Comparison of ENCODE assay signal across 32 cellular contexts in the genomic region with DNA sequence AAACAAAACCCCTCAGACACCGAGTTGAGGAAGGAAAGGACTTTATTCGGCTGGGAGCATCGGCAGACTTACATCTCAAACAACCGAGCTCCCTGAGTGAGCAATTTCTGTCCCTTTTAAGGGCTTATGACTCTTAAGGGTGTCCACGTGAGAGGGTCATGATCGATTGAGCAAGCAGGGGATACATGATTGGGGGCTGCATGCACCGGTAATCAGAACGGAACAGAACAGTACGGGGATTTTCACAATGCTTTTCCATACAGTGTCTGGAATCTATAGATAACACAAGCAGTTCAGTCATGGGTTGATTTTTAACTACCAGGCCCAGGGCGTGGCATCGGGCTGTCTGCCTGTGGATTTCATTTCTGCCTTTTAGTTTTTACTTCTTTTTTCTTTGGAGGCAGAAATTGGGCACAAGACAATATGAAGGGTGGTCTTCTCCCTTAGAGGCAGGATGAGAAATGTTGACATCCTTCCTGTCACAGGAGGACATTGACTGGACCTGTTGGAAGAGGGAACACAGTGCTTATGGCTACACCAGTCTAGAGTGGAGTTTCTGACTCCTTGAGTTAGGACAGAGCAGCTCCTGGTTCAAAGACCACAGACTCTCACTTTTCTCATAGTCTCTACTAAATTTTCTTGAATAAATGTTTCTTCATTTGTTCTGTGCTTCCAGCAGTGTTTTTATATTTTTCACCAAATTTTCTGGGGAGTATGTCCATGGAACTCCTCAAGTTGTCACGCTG. TPM values are rescaled to one million over a fixed set of nuclear protein-coding genes. Genes with fewer than 3 reads are reported as not detected.
DNase-seq lines count a peak whose midpoint lies in the region; ATAC-seq, FAIRE-seq and TF ChIP-seq lines count a peak whose summit lies in the region.
"Had no signal": no experiment of that assay in that cellular context is flagged by ENCODE, and none has a peak within 500 bp of the region (broad histone marks: within the 10 kb centered on the region; RNA-seq: fewer than 3 reads in every experiment).

No MANE protein-coding gene starts in this region.

- no peaks in the 10 kb centered on the region for H4K20me1 ChIP-seq in GM12878 (ENCODE audit: control insufficient read depth, insufficient read depth)

- intact Hi-C loops in Caco-2 (cut with micrococcal nuclease; ENCODE audit: unreplicated experiment) = no loop called here
- intact Hi-C loops in GM12878 (cut with micrococcal nuclease; ENCODE audit: unreplicated experiment) = no loop called here
- intact Hi-C loops in mucosa of descending colon (cut with DNase I, micrococcal nuclease) = no loop called here

- no TSS peak for BruUV-seq in Caco-2 (replicated peaks; lab: Mats Ljungman, UMichigan)
- BruUV-seq in GM12878 (replicated peaks; lab: Mats Ljungman, UMichigan) = no TSS peak

- no peak overlapping the region for H3K4me3 ChIP-seq in Caco-2 (ENCODE audit: low read depth, low read length)
- no peak overlapping the region for H3K4me3 ChIP-seq in GM12878
- H3K4me3 ChIP-seq in mucosa of descending colon = no peak overlapping the region
- H3K4me3 ChIP-seq: coronary artery, GM23248, MG63, uterus had no signal

- H3K27ac ChIP-seq in GM12878 (ENCODE audit: control insufficient read depth, insufficient read depth) = peak overlapping the region; percentile 0; the same call in 1 of the 2 replicates
- H3K27ac ChIP-seq: coronary artery, GM23248, parathyroid adenoma, uterus had no signal

- no peak for TF ChIP-seq RAD21 in GM12878 (IDR thresholded peaks at IDR 0.05; ENCODE audit: insufficient read depth, low read depth, low read length)

- no peak for TF ChIP-seq EP300 in GM12878 (IDR thresholded peaks at IDR 0.05; ENCODE audit: borderline replicate concordance in 1 of 2, control insufficient read depth in 1 of 2, low read depth in 2 of 2, low read length in 2 of 2)

- WGBS in GM12878 (ENCODE audit: insufficient coverage, insufficient replicate concordance, low lambda C conversion rate, missing lambda C conversion rate) = 83% methylated on average over 12 of the region's 12 CpGs

- SMC1A ChIA-PET in GM12878 (lab: Charles Lee; ENCODE audit: uncharacterized antibody, unreplicated experiment) = interaction anchor here (0.9 to 4.3 kb wide), 8 partner anchors 7 to 35 kb away, joined by 3 to 60 read pairs (median 5); no protein-coding TSS in a partner anchor

- RAD21 ChIA-PET in GM12878 (lab: Charles Lee; ENCODE audit: unreplicated experiment) = interaction anchor here (1.0 to 3.0 kb wide), 7 partner anchors 8 to 36 kb away, joined by 3 to 15 read pairs (median 5); no protein-coding TSS in a partner anchor

- DNase-seq in Caco-2 (no peak), GM12878 (ENCODE audit: low read depth, low spot score) (no peak), mucosa of descending colon (peak in 2 of 3 donors; percentile 40 to 67), RPMI8226 (no peak), GM10248 (ENCODE audit: extremely low spot score) (no peak), NCI-H2196 (lab: John Stamatoyannopoulos, UW; ENCODE audit: unreplicated experiment) (no peak)
- no peak for DNase-seq in activated CD8-positive, alpha-beta memory T cell treated with anti-CD3 and anti-CD28 coated beads for 24 hours
- DNase-seq: activated CD4-positive, alpha-beta memory T cell treated with anti-CD3 and anti-CD28 coated beads, Interleukin-2, amount 10 ng/mL, durations not matched to agents 7 days and 5 days; activated naive CD4-positive, alpha-beta T cell treated with Interleukin-2 at 50 U/mL for 16 hours; activated T-cell treated with anti-CD3 and anti-CD28 coated beads for 4 hours; amniotic stem cell; C1 segment of cervical spinal cord; GM23248; head of caudate nucleus; left ventricle myocardium superior; MG63; midbrain; NCI-H1417 treated with DMSO at 0.1 percent for 48 hours; NCI-H2107; NCI-H510A; stimulated activated CD4-positive, alpha-beta T cell treated with anti-CD3 and anti-CD28 coated beads, Interleukin-15, amount 100 ng/mL, for 24 hours; stimulated activated CD8-positive, alpha-beta memory T cell treated with anti-CD3 and anti-CD28 coated beads, Interleukin-4, amount 100 ng/mL, for 48 hours; T-helper 17 cell; uterus had no signal

- H3K79me2 ChIP-seq in GM12878 (ENCODE audit: control insufficient read depth, insufficient read depth, low read length) = peaks cover 44% of the 10 kb centered on the region

- H3K27me3 Mint-ChIP-seq in Caco-2 (ENCODE audit: insufficient read depth, unreplicated experiment) = no peaks in the 10 kb centered on the region
- H3K27me3 Mint-ChIP-seq: activated CD4-positive, alpha-beta memory T cell treated with anti-CD3 and anti-CD28 coated beads, Interleukin-2, amount 10 ng/mL, durations not matched to agents 7 days and 5 days; natural killer cell treated with Interleukin-12 subunit alpha and Interleukin-12 subunit beta and Interleukin-15 and Interleukin-18, amount 100 ng/mL, for 72 hours; T-helper 17 cell had no signal

- no peak for TF ChIP-seq POLR2A in GM12878 (IDR thresholded peaks at IDR 0.05; ENCODE audit: low read depth, low read length)

- H3K27me3 ChIP-seq in Caco-2 (replicated peaks; ENCODE audit: control insufficient read depth, insufficient read depth, low read length) (no peaks in the 10 kb centered on the region), GM12878 (replicated peaks in 1 of 2; ENCODE audit: control insufficient read depth in 2 of 2, insufficient read depth in 2 of 2, low read length in 1 of 2) (no peaks in the 10 kb centered on the region)
- H3K27me3 ChIP-seq: MG63, uterus had no signal

- in situ Hi-C loops in GM12878 (cut with MboI) = no loop called here

- H3K9ac ChIP-seq in GM12878 (ENCODE audit: control insufficient read depth, insufficient read depth, low read length) = no peak overlapping the region
- H3K9ac ChIP-seq: GM23248, parathyroid adenoma had no signal

- peak overlapping the region; percentile 26 for H3K27ac Mint-ChIP-seq in Caco-2 (ENCODE audit: unreplicated experiment)
- H3K27ac Mint-ChIP-seq: activated CD4-positive, alpha-beta memory T cell treated with anti-CD3 and anti-CD28 coated beads, Interleukin-2, amount 10 ng/mL, durations not matched to agents 7 days and 5 days; T-helper 17 cell had no signal

- H3K4me1 Mint-ChIP-seq in Caco-2 (ENCODE audit: low read depth, unreplicated experiment) = peaks cover 23% of the 10 kb centered on the region

- POLR2A ChIA-PET in Caco-2 (lab: Charles Lee) = no interaction called here
- POLR2A ChIA-PET in GM12878 (lab: Charles Lee) = interaction anchor here (0.6 to 3.1 kb wide), 7 partner anchors 8 to 33 kb away, joined by 3 to 35 read pairs (median 3); no protein-coding TSS in a partner anchor
- POLR2A ChIA-PET in GM10248 (lab: Yijun Ruan, JAX) = no interaction called here

- no peak overlapping the region for H2AFZ ChIP-seq in GM12878 (ENCODE audit: control insufficient read depth, low read depth, low read length)
- H2AFZ ChIP-seq: GM23248, parathyroid adenoma had no signal

- H3K4me1 ChIP-seq in Caco-2 (peaks cover 10% of the 10 kb centered on the region), GM12878 (ENCODE audit: control insufficient read depth, insufficient read depth, low read length) (no peaks in the 10 kb centered on the region; the same call in 1 of the 2 replicates), mucosa of descending colon (ENCODE audit: low read depth) (no peaks in the 10 kb centered on the region)
- H3K4me1 ChIP-seq: uterus had no signal

- H3K36me3 ChIP-seq in Caco-2 (ENCODE audit: control insufficient read depth, insufficient read depth, low read length) = no peaks in the 10 kb centered on the region; the same call in 1 of the 2 replicates
- no peaks in the 10 kb centered on the region; a peak in 1 of 4 replicates for H3K36me3 ChIP-seq in GM12878 (ENCODE audit: control insufficient read depth in 2 of 2, insufficient read depth in 2 of 2, low read length in 1 of 2)
- H3K36me3 ChIP-seq in mucosa of descending colon (ENCODE audit: low read depth) = no peaks in the 10 kb centered on the region
- H3K36me3 ChIP-seq: uterus had no signal

- TF ChIP-seq CTCF in Caco-2 (IDR thresholded peaks at IDR 0.05; ENCODE audit: insufficient read depth in 1 of 2, low read depth in 1 of 2, low read length in 1 of 2, severe bottlenecking in 1 of 2, unreplicated experiment in 1 of 2) (no peak), GM12878 (IDR thresholded peaks at IDR 0.05 in 2 of 3, conservative IDR thresholded peaks at IDR 0.05 in 1 of 3; ENCODE audit: control insufficient read depth in 2 of 3, extremely low read depth in 1 of 3, insufficient read depth in 1 of 3, low read depth in 3 of 3, low read length in 3 of 3) (no peak), mucosa of descending colon (IDR thresholded peaks at IDR 0.05) (no peak), GM10248 (IDR thresholded peaks at IDR 0.05; ENCODE audit: control extremely low read depth, extremely low read depth, low read depth, missing control alignments) (no peak)

- no peak overlapping the region for H3K4me3 Mint-ChIP-seq in Caco-2 (ENCODE audit: unreplicated experiment)
- H3K4me3 Mint-ChIP-seq: activated CD4-positive, alpha-beta memory T cell treated with anti-CD3 and anti-CD28 coated beads, Interleukin-2, amount 10 ng/mL, durations not matched to agents 7 days and 5 days; natural killer cell treated with Interleukin-12 subunit alpha and Interleukin-12 subunit beta and Interleukin-15 and Interleukin-18, amount 100 ng/mL, for 72 hours; T-helper 17 cell had no signal

- H3K9me3 ChIP-seq in Caco-2 (peaks cover 4% of the 10 kb centered on the region; the same call in 1 of the 2 replicates), GM12878 (replicated peaks; ENCODE audit: control insufficient read depth, insufficient read depth, low read length) (peaks cover 20% of the 10 kb centered on the region), mucosa of descending colon (peaks cover 4% of the 10 kb centered on the region)
- H3K9me3 ChIP-seq: uterus had no signal

- ATAC-seq in HG02885 (IDR thresholded peaks at IDR 0.05; ENCODE audit: poor library complexity, unreplicated experiment) (peak; percentile 20), GM12878 (peak; percentile 34), mucosa of descending colon (peak; percentile 73)
- ATAC-seq: left ventricle myocardium superior; natural killer cell treated with Interleukin-12 subunit alpha and Interleukin-12 subunit beta and Interleukin-15 and Interleukin-18, amount 100 ng/mL, for 72 hours; sciatic nerve; T-helper 17 cell had no signal

- H3K36me3 Mint-ChIP-seq in Caco-2 (ENCODE audit: insufficient read depth, unreplicated experiment) = peaks cover 45% of the 10 kb centered on the region

- H3K4me2 ChIP-seq in GM12878 (ENCODE audit: control insufficient read depth, insufficient read depth) = 0 out of 2 replicates have a peak overlapping the region, but pooled peaks have one; percentile 25

- CTCF ChIA-PET in Caco-2 (lab: Charles Lee) = no interaction called here
- CTCF ChIA-PET in GM12878 (lab: Yijun Ruan, JAX) = interaction anchor here (0.6 to 1.5 kb wide), 5 partner anchors 10 to 34 kb away, joined by 3 to 5 read pairs (median 4); no protein-coding TSS in a partner anchor
- CTCF ChIA-PET in GM10248 (lab: Yijun Ruan, JAX) = interaction anchor here (1.0 to 1.1 kb wide), 2 partner anchors 9 to 21 kb away, joined by 3 read pairs; no protein-coding TSS in a partner anchor

- FAIRE-seq in GM12878 (lab: Jason Lieb, UNC) = no peak
- FAIRE-seq: bronchial epithelial cell, endometrium, RCC 7860 had no signal

- H3K9me3 Mint-ChIP-seq in Caco-2 (ENCODE audit: unreplicated experiment) = peaks cover 13% of the 10 kb centered on the region

RNA-seq across cellular contexts. Expression of a gene that starts 35.8 kb away (rescaled TPM):
- total RNA-seq in Caco-2 (2022) (31.6 and 32.9 TPM in 2 replicates), GM12878 (2014; rRNA removed) (13.1 and 16.6 TPM in 2 replicates), GM12878 (2014; rRNA removed; fragmentation: Illumina TruSeq; extraction: Trizol) (14.1 and 14.4 TPM in 2 replicates), GM12878 (2021) (20.3 and 22.6 TPM in 2 replicates), mucosa of descending colon (10 to 100 TPM; 28.3 to 45.5 (median 33.2) TPM)
- total RNA-seq in GM12878 (2013; cell fraction: nucleolus; rRNA removed) = 91.8 and 92.8 TPM in 2 replicates
- 6.7 TPM for polyA plus RNA-seq in GM12878 (2011; ENCODE audit: low read depth)
- polyA plus RNA-seq in GM12878 (2011; rRNA removed) (25.0 and 41.0 TPM in 2 replicates), GM12878 (2014; fragmentation: Illumina TruSeq; extraction: Trizol) (16.3 and 21.9 TPM in 2 replicates), GM12878 (2014; fragmentation: Nextera tagmentation; extraction: Ambion mirVana) (1 to 10 TPM; 4.2 to 4.4 TPM), GM12878 (2014; rRNA removed) (9.9 and 12.0 TPM in 2 replicates), GM12878 (2016; fragmentation: Nextera tagmentation; extraction: Ambion mirVana) (1 to 10 TPM; 4.0 TPM)
- 9.4 and 12.4 TPM in 2 replicates for polyA plus RNA-seq in GM12878 (2011; cell fraction: cytosol; rRNA removed)
- polyA plus RNA-seq in GM12878 (2011; cell fraction: nucleus; rRNA removed) = 16.7 and 21.1 TPM in 2 replicates
- 10.6 and 15.1 TPM in 2 replicates for polyA plus RNA-seq in GM12878 (2012)
- 21.1 and 32.6 TPM in 2 replicates for polyA minus RNA-seq in GM12878 (2011; rRNA and poly(A)+ RNA removed)
- 8.1 and 8.2 TPM in 2 replicates for polyA minus RNA-seq in GM12878 (2011; cell fraction: cytosol; rRNA and poly(A)+ RNA removed)
- 22.6 and 33.5 TPM in 2 replicates for polyA minus RNA-seq in GM12878 (2011; cell fraction: nucleus; rRNA and poly(A)+ RNA removed)

Comparison
In these comparisons a context has a peak if more than half of its experiments do, and no peak if none do; other contexts are left out.
1. DNase-seq: peak in mucosa of descending colon (2 of 3); none in Caco-2 (0 of 2), GM12878 (single experiment), activated CD8-positive, alpha-beta memory T cell treated with anti-CD3 and anti-CD28 coated beads for 24 hours (single experiment), RPMI8226 (single experiment), GM10248 (single experiment) and NCI-H2196 (single experiment).
2. ATAC-seq: peak in every context shown above with its lines; median percentile 73 in mucosa of descending colon; 34 in GM12878; 20 in HG02885.